Comparison of ENCODE assay signal across 8 cellular contexts in the genomic region with DNA sequence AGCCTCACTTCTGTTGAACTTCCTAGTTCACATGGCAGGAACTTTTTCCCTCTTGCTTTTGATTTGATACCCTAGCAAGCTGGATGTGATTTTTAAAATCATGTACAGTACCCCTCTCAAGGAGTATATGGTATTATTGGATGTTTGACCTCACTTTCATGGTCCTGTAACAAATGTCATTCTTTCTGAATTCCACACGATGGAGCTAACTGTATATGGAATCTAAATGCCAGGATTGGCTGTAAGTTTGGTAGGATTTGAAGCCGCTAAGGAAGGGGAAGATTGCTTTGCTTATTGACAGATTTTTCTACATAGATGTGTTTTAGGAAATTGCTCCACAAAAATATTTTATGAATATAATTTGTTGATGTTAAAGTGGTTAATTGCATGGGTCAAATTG. TPM values are rescaled to one million over a fixed set of nuclear protein-coding genes. Genes with fewer than 3 reads are reported as not detected.
DNase-seq lines count a peak whose midpoint lies in the region; ATAC-seq and TF ChIP-seq lines count a peak whose summit lies in the region.

No MANE protein-coding gene starts in this region.

- no peaks in the 10 kb centered on the region for H3K27me3 ChIP-seq in ovary

- intact Hi-C loops in ovary (cut with DNase I) = loop anchor here in 1 of 4 donors (10.0 kb wide), 1 partner anchor 731 kb away; no protein-coding TSS in a partner anchor

- DNase-seq in NCI-H524 (lab: John Stamatoyannopoulos, UW) = peak; percentile 21 to 54
- no peak for DNase-seq in NCI-H524 treated with DMSO at 0.1 percent for 48 hours (lab: John Stamatoyannopoulos, UW)
- peak; percentile 43 for DNase-seq in NCI-H82 treated with DMSO at 0.1 percent for 48 hours (lab: John Stamatoyannopoulos, UW; ENCODE audit: unreplicated experiment)
- DNase-seq in epithelial cell of proximal tubule (ENCODE audit: low read depth) = no peak
- no peak for DNase-seq in ovary
- DNase-seq in stimulated activated CD4-positive, alpha-beta T cell treated with anti-CD3 and anti-CD28 coated beads, Interleukin-15, amount 100 ng/mL, for 24 hours = no peak

- 11 to 24% (median 15%) methylated on average over 2 of the region's 2 CpGs for WGBS in ovary, 3 donors

- TF ChIP-seq EP300 in ovary (IDR thresholded peaks at IDR 0.05) = no peak

- ATAC-seq in GM21528 (IDR thresholded peaks at IDR 0.05; ENCODE audit: low FRiP score, unreplicated experiment) (no peak), GM19023 (IDR thresholded peaks at IDR 0.05; ENCODE audit: unreplicated experiment) (no peak)

- TF ChIP-seq POLR2A in ovary (IDR thresholded peaks at IDR 0.05) = no peak

- H3K36me3 ChIP-seq in ovary = no peaks in the 10 kb centered on the region

- no peak overlapping the region for H3K4me3 ChIP-seq in epithelial cell of proximal tubule (ENCODE audit: low read depth, low read length)
- H3K4me3 ChIP-seq in ovary = no peak overlapping the region

- H3K9me3 ChIP-seq in ovary = no peaks in the 10 kb centered on the region

- H3K27ac ChIP-seq in ovary = no peak overlapping the region

- H3K4me1 ChIP-seq in ovary (ENCODE audit: insufficient read depth) = no peaks in the 10 kb centered on the region

- peak; percentile 64 for TF ChIP-seq CTCF in epithelial cell of proximal tubule (conservative IDR thresholded peaks at IDR 0.05; ENCODE audit: low read depth, low read length)
- TF ChIP-seq CTCF in ovary (IDR thresholded peaks at IDR 0.05) = peak; percentile 9 to 43 (median 36)

RNA-seq across cellular contexts. Expression of gene MAIP1, which starts 18.3 kb away (rescaled TPM):
- total RNA-seq in epithelial cell of proximal tubule (25.4 and 37.5 TPM in 2 replicates), ovary (10 to 100 TPM; 10.7 to 18.3 (median 13.5) TPM)
- 10 to 100 TPM; 11.9 to 12.2 TPM for polyA plus RNA-seq in ovary

RNA-seq across cellular contexts. Expression of gene TYW5, which starts 18.4 kb away (rescaled TPM):
- total RNA-seq in epithelial cell of proximal tubule (6.0 and 7.3 TPM in 2 replicates), ovary (1 to 10 TPM; 4.4 to 7.5 (median 5.7) TPM)
- polyA plus RNA-seq in ovary = 1 to 10 TPM; 2.8 to 5.8 TPM

Comparison
In these comparisons a context has a peak if more than half of its experiments do, and no peak if none do; other contexts are left out.
1. DNase-seq: peak in NCI-H524 (2 of 2) and NCI-H82 treated with DMSO at 0.1 percent for 48 hours (single experiment); none in NCI-H524 treated with DMSO at 0.1 percent for 48 hours (single experiment), epithelial cell of proximal tubule (single experiment), ovary (0 of 5) and stimulated activated CD4-positive, alpha-beta T cell treated with anti-CD3 and anti-CD28 coated beads, Interleukin-15, amount 100 ng/mL, for 24 hours (single experiment).